Comparison of ENCODE assay signal across 8 cellular contexts in genomic region chr5:43068037-43068436, GRCh38. TPM values are rescaled to one million over a fixed set of nuclear protein-coding genes. Genes with fewer than 3 reads are reported as not detected.
DNase-seq lines count a peak whose midpoint lies in the region; ATAC-seq and TF ChIP-seq lines count a peak whose summit lies in the region.

No MANE protein-coding gene starts in this region.

- H3K27me3 ChIP-seq in DOHH2 (ENCODE audit: control insufficient read depth, low read length) (no peaks in the 10 kb centered on the region), Peyer's patch (no peaks in the 10 kb centered on the region), esophagus squamous epithelium (no peaks in the 10 kb centered on the region)

- no peaks in the 10 kb centered on the region for H3K9me3 Mint-ChIP-seq in progenitor cell of endocrine pancreas (ENCODE audit: low read depth)

- no peak for TF ChIP-seq POLR2A in Peyer's patch (IDR thresholded peaks at IDR 0.05)
- TF ChIP-seq POLR2A in esophagus squamous epithelium (IDR thresholded peaks at IDR 0.05) = no peak

- TF ChIP-seq CTCF in DOHH2 (IDR thresholded peaks at IDR 0.05; ENCODE audit: low read depth, low read length, poor library complexity, severe bottlenecking) (no peak), Peyer's patch (IDR thresholded peaks at IDR 0.05) (no peak), esophagus squamous epithelium (IDR thresholded peaks at IDR 0.05) (no peak), progenitor cell of endocrine pancreas (IDR thresholded peaks at IDR 0.05; ENCODE audit: unreplicated experiment) (no peak)

- H3K36me3 ChIP-seq in DOHH2 (ENCODE audit: control insufficient read depth, low read length) = peaks cover 28% of the 10 kb centered on the region
- peaks cover 0 to 22% (median 0%) of the 10 kb centered on the region in 3 donors for H3K36me3 ChIP-seq in Peyer's patch
- H3K36me3 ChIP-seq in esophagus squamous epithelium = peaks cover 6 to 31% (median 14%) of the 10 kb centered on the region in 3 donors

- ATAC-seq in GM18519 (IDR thresholded peaks at IDR 0.05; ENCODE audit: low FRiP score, unreplicated experiment) = no peak

- WGBS in esophagus squamous epithelium, 2 donors = 69% methylated on average over 2 of the region's 2 CpGs

- peaks cover 3% of the 10 kb centered on the region; the same call in 1 of the 2 replicates for H3F3A ChIP-seq in DOHH2 (ENCODE audit: control insufficient read depth, insufficient read depth)

- peak overlapping the region; percentile 84 for H3K4me2 ChIP-seq in DOHH2 (ENCODE audit: low read length)

- H3K79me2 ChIP-seq in DOHH2 (ENCODE audit: control insufficient read depth, low read length) = peaks cover 42% of the 10 kb centered on the region

- peaks cover 31% of the 10 kb centered on the region for H3K4me1 ChIP-seq in DOHH2 (ENCODE audit: control insufficient read depth, low read length)
- H3K4me1 ChIP-seq in Peyer's patch = peaks cover 0 to 31% (median 7%) of the 10 kb centered on the region in 4 donors
- peaks cover 11 to 45% (median 19%) of the 10 kb centered on the region in 3 donors for H3K4me1 ChIP-seq in esophagus squamous epithelium

- no peaks in the 10 kb centered on the region for H4K20me1 ChIP-seq in DOHH2 (ENCODE audit: control insufficient read depth, insufficient read depth, low read depth, low read length)

- H3K27ac ChIP-seq in DOHH2 (ENCODE audit: low read depth, low read length) = no peak overlapping the region
- peak overlapping the region in 2 of 4 donors; percentile 94 to 99 for H3K27ac ChIP-seq in Peyer's patch
- H3K27ac ChIP-seq in esophagus squamous epithelium = peak overlapping the region in 3 of 4 donors; percentile 99

- DNase-seq in Peyer's patch = no peak
- DNase-seq in esophagus squamous epithelium (lab: John Stamatoyannopoulos, UW) = no peak
- DNase-seq in progenitor cell of endocrine pancreas (ENCODE audit: low spot score, unreplicated experiment) = no peak
- no peak for DNase-seq in T1000 (lab: John Stamatoyannopoulos, UW)
- DNase-seq in globus pallidus (ENCODE audit: low spot score) = no peak
- no peak for DNase-seq in NCI-H1092 treated with DMSO at 0.1 percent for 48 hours (lab: John Stamatoyannopoulos, UW)

- peaks cover 20% of the 10 kb centered on the region for H3K4me1 Mint-ChIP-seq in progenitor cell of endocrine pancreas (ENCODE audit: low read depth)

- intact Hi-C loops in esophagus squamous epithelium (cut with DNase I) = loop anchor here (5.0 kb wide), 1 partner anchor 54 kb away; the partner anchor contains the start of gene ZNF131

- no peaks in the 10 kb centered on the region for H3K9me2 ChIP-seq in DOHH2 (replicated peaks; ENCODE audit: control insufficient read depth, low read length)

- H3K4me3 ChIP-seq in DOHH2 (ENCODE audit: low read length) = peak overlapping the region; percentile 90
- peak overlapping the region in 3 of 4 donors; percentile 60 to 75 (median 71) for H3K4me3 ChIP-seq in Peyer's patch
- peak overlapping the region; percentile 64 to 84 (median 81) for H3K4me3 ChIP-seq in esophagus squamous epithelium

- peak overlapping the region; percentile 99 for H3K27ac Mint-ChIP-seq in progenitor cell of endocrine pancreas

- H3K4me3 Mint-ChIP-seq in progenitor cell of endocrine pancreas (ENCODE audit: low read depth) = peak overlapping the region; percentile 97

- no peaks in the 10 kb centered on the region for H3K27me3 Mint-ChIP-seq in progenitor cell of endocrine pancreas

- no peaks in the 10 kb centered on the region for H3K9me3 ChIP-seq in DOHH2 (ENCODE audit: control insufficient read depth, insufficient read depth, low read length)
- no peaks in the 10 kb centered on the region for H3K9me3 ChIP-seq in Peyer's patch
- H3K9me3 ChIP-seq in esophagus squamous epithelium = no peaks in the 10 kb centered on the region

- H3K36me3 Mint-ChIP-seq in progenitor cell of endocrine pancreas (ENCODE audit: insufficient read depth) = peaks cover 11% of the 10 kb centered on the region

RNA-seq across cellular contexts. Expression of gene ANXA2R, which starts 27.9 kb away (rescaled TPM):
- 10 to 100 TPM in 1 of 4 donors, 1 to 10 TPM in 3; 3.9 to 18.2 (median 5.8) TPM for total RNA-seq in Peyer's patch
- 1 to 10 TPM in 2 of 4 donors, under 1 TPM in 2; 0.57 to 2.5 (median 1.6) TPM for total RNA-seq in esophagus squamous epithelium
- total RNA-seq in progenitor cell of endocrine pancreas = 0.87 and 0.93 TPM in 2 replicates

RNA-seq across cellular contexts. Expression of gene ZNF131, which starts 52.7 kb away (rescaled TPM):
- total RNA-seq in Peyer's patch (10 to 100 TPM; 18.2 to 65.2 (median 28.0) TPM), esophagus squamous epithelium (10 to 100 TPM; 20.7 to 48.1 (median 35.6) TPM), progenitor cell of endocrine pancreas (46.9 and 54.7 TPM in 2 replicates)
